Comparison of ENCODE assay signal across 9 cellular contexts in genomic region chr3:100106094-100106493, GRCh38. TPM values are rescaled to one million over a fixed set of nuclear protein-coding genes. Genes with fewer than 3 reads are reported as not detected.
A peak's percentile ranks its signal among the peaks of the same experiment; 100 is the strongest.
DNase-seq lines count a peak whose midpoint lies in the region; ATAC-seq and TF ChIP-seq lines count a peak whose summit lies in the region.
"Had no signal": no experiment of that assay in that cellular context is flagged by ENCODE, and none has a peak within 500 bp of the region (broad histone marks: within the 10 kb centered on the region; RNA-seq: fewer than 3 reads in every experiment).

No MANE protein-coding gene starts in this region.

- H3K9me3 ChIP-seq in BLaER1 treated with 17β-estradiol and CSF1 and Interleukin-3, amounts not matched to agents 10 nM and 100 nM (replicated peaks in 1 of 11), result peaks cover 0 to 3% (median 2%) of the 10 kb centered on the region in 11 experiments; a peak in 7 of 22 replicates
- H3K9me3 ChIP-seq in GM23248 (ENCODE audit: low read depth), result no peaks in the 10 kb centered on the region
- H3K9me3 ChIP-seq in SJCRH30 (replicated peaks), result peaks cover 9% of the 10 kb centered on the region; the same call in 1 of the 2 replicates
- no peaks in the 10 kb centered on the region for H3K9me3 ChIP-seq in hepatocyte (ENCODE audit: low read depth)

- no peaks in the 10 kb centered on the region; the same call in 1 of the 2 replicates for H3F3A ChIP-seq in GM23248 (ENCODE audit: insufficient read depth)

- no peak for ATAC-seq in HG02798 (IDR thresholded peaks at IDR 0.05; ENCODE audit: poor library complexity, unreplicated experiment)
- no peak for ATAC-seq in GM18519 (IDR thresholded peaks at IDR 0.05; ENCODE audit: low FRiP score, unreplicated experiment)

- H3K9me2 ChIP-seq in GM23248 (ENCODE audit: insufficient read depth) (no peaks in the 10 kb centered on the region), hepatocyte (replicated peaks; ENCODE audit: insufficient read depth) (no peaks in the 10 kb centered on the region)

- no peak for TF ChIP-seq CTCF in hepatocyte (IDR thresholded peaks at IDR 0.05; ENCODE audit: poor library complexity)

- no peaks in the 10 kb centered on the region for H3K27me3 ChIP-seq in BLaER1 treated with 17β-estradiol and CSF1 and Interleukin-3, amounts not matched to agents 10 nM and 100 nM
- no peaks in the 10 kb centered on the region for H3K27me3 ChIP-seq in GM23248 (replicated peaks; ENCODE audit: insufficient read depth)
- no peaks in the 10 kb centered on the region for H3K27me3 ChIP-seq in SJCRH30
- H3K27me3 ChIP-seq in hepatocyte, result no peaks in the 10 kb centered on the region

- no peaks in the 10 kb centered on the region for H3K79me2 ChIP-seq in GM23248 (ENCODE audit: insufficient read depth)
- no peaks in the 10 kb centered on the region for H3K79me2 ChIP-seq in hepatocyte

- no peaks in the 10 kb centered on the region; a peak in 1 of 22 replicates for H4K20me1 ChIP-seq in BLaER1 treated with 17β-estradiol and CSF1 and Interleukin-3, amounts not matched to agents 10 nM and 100 nM
- H4K20me1 ChIP-seq in GM23248 (ENCODE audit: insufficient read depth), result no peaks in the 10 kb centered on the region
- H4K20me1 ChIP-seq in hepatocyte (ENCODE audit: insufficient read depth, poor library complexity, severe bottlenecking), result no peaks in the 10 kb centered on the region

- in situ Hi-C loops in GM23248 (cut with MboI), result no loop called here

- H3K4me2 ChIP-seq in BLaER1 treated with 17β-estradiol and CSF1 and Interleukin-3, amounts not matched to agents 10 nM and 100 nM, result peak overlapping the region; percentile 35 to 70 (median 64); a peak in 20 of 22 replicates
- H3K4me2 ChIP-seq in GM23248 (ENCODE audit: unreplicated experiment) (peak overlapping the region; percentile 25), hepatocyte (no peak overlapping the region)

- H3K9ac ChIP-seq in BLaER1 treated with 17β-estradiol and CSF1 and Interleukin-3, amounts not matched to agents 10 nM and 100 nM, result no peak overlapping the region
- H3K9ac ChIP-seq in GM23248, result no peak overlapping the region

- H3K27ac ChIP-seq in BLaER1 treated with 17β-estradiol and CSF1 and Interleukin-3, amounts not matched to agents 10 nM and 100 nM, result peak overlapping the region in 9 of 11 experiments; percentile 3 to 64 (median 47); a peak in 15 of 22 replicates
- H3K27ac ChIP-seq in GM23248, result no peak overlapping the region
- no peak overlapping the region for H3K27ac ChIP-seq in SJCRH30
- H3K27ac ChIP-seq in hepatocyte, result peak overlapping the region; percentile 47

- H3K4me3 ChIP-seq in BLaER1 treated with 17β-estradiol and CSF1 and Interleukin-3, amounts not matched to agents 10 nM and 100 nM, result no peak overlapping the region
- no peak overlapping the region for H3K4me3 ChIP-seq in GM23248
- H3K4me3 ChIP-seq in SJCRH30, result no peak overlapping the region
- H3K4me3 ChIP-seq in hepatocyte, result no peak overlapping the region

- H3K4me1 ChIP-seq in BLaER1 treated with 17β-estradiol and CSF1 and Interleukin-3, amounts not matched to agents 10 nM and 100 nM, result peaks cover 16 to 46% (median 40%) of the 10 kb centered on the region in 10 experiments
- H3K4me1 ChIP-seq in GM23248 (ENCODE audit: insufficient read depth), result peaks cover 31% of the 10 kb centered on the region
- peaks cover 50% of the 10 kb centered on the region for H3K4me1 ChIP-seq in SJCRH30
- H3K4me1 ChIP-seq in hepatocyte (ENCODE audit: insufficient read depth), result peaks cover 58% of the 10 kb centered on the region

- peaks cover 0 to 8% (median 0%) of the 10 kb centered on the region in 11 experiments; a peak in 2 of 22 replicates for H3K36me3 ChIP-seq in BLaER1 treated with 17β-estradiol and CSF1 and Interleukin-3, amounts not matched to agents 10 nM and 100 nM
- no peaks in the 10 kb centered on the region for H3K36me3 ChIP-seq in GM23248 (ENCODE audit: low read depth)
- no peaks in the 10 kb centered on the region; the same call in 1 of the 2 replicates for H3K36me3 ChIP-seq in SJCRH30
- no peaks in the 10 kb centered on the region for H3K36me3 ChIP-seq in hepatocyte (replicated peaks; ENCODE audit: insufficient read depth, low read depth)

- H2AFZ ChIP-seq in GM23248, result peak overlapping the region; percentile 77
- no peak overlapping the region for H2AFZ ChIP-seq in hepatocyte

- peak; percentile 1 for DNase-seq in GM23248
- DNase-seq in SJCRH30, result peak; percentile 17 to 53
- no peak for DNase-seq in hepatocyte (ENCODE audit: low spot score)
- DNase-seq in NCI-H128 (lab: John Stamatoyannopoulos, UW; ENCODE audit: unreplicated experiment), result no peak
- DNase-seq in NCI-H2227 treated with DMSO at 0.1 percent for 48 hours (lab: John Stamatoyannopoulos, UW), result no peak
- DNase-seq: NCI-H774 had no signal

RNA-seq across cellular contexts. Expression of gene FILIP1L, which starts 8.2 kb away (rescaled TPM):
- 45.0 and 48.2 TPM in 2 replicates for total RNA-seq in GM23248 (2014; rRNA removed; shearing (Covaris generic))
- 60.9 and 66.3 TPM in 2 replicates for polyA plus RNA-seq in GM23248 (2016; fragmentation: Nextera tagmentation; extraction: Ambion mirVana)
- 3.7 and 5.0 TPM in 2 replicates for total RNA-seq in SJCRH30 (2014; rRNA removed; shearing (Covaris generic))
- total RNA-seq in hepatocyte, result 48.2 and 54.9 TPM in 2 replicates
- 40.5 and 49.4 TPM in 2 replicates for polyA plus RNA-seq in hepatocyte

Comparison
In these comparisons a context has a peak if more than half of its experiments do, and no peak if none do; other contexts are left out.
1. H3K27ac ChIP-seq: peak in BLaER1 treated with 17β-estradiol and CSF1 and Interleukin-3, amounts not matched to agents 10 nM and 100 nM (9 of 11) and hepatocyte (single experiment); none in GM23248 (single experiment) and SJCRH30 (single experiment).
2. DNase-seq: peak in GM23248 (single experiment) and SJCRH30 (2 of 2); none in hepatocyte (single experiment), NCI-H128 (single experiment) and NCI-H2227 treated with DMSO at 0.1 percent for 48 hours (single experiment).